ENCODE assay signal across 12 cellular contexts in the genomic region with DNA sequence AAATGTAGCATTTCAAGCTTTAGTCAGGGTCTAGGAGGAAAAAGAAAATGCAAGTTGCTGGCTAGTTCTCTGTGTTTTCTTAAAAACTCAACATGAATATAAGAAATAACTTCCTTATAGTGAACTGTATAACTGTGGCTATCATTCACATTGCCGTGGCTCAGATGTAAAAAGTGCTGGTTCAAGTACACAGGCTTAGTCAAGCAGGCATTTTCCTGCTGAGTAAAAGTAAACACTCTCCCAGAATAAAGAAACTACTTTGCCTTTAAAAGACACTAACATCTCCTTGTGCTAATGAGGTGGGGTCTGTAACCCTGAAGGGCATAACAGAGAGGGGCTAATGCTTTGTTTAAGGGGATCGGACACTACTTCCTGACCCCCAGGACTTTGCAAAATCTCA. TPM values are rescaled to one million over a fixed set of nuclear protein-coding genes. Genes with fewer than 3 reads are reported as not detected.
DNase-seq lines count a peak whose midpoint lies in the region; ATAC-seq and TF ChIP-seq lines count a peak whose summit lies in the region.
"Had no signal": no experiment of that assay in that cellular context is flagged by ENCODE, and none has a peak within 500 bp of the region (broad histone marks: within the 10 kb centered on the region; RNA-seq: fewer than 3 reads in every experiment).

No MANE protein-coding gene starts in this region.

- 36 to 52% (median 47%) methylated on average over 2 of the region's 2 CpGs for WGBS in adrenal gland, 4 donors

- no peak overlapping the region for H2AFZ ChIP-seq in ACC112 (ENCODE audit: low read length, unreplicated experiment)

- no peak for ATAC-seq in activated naive CD8-positive, alpha-beta T cell treated with anti-CD3 and anti-CD28 coated beads, Interleukin-2, amount 50 U/mL, for 24 hours
- ATAC-seq in lower lobe of right lung (no peak), HG02759 (IDR thresholded peaks at IDR 0.05; ENCODE audit: unreplicated experiment) (no peak)
- ATAC-seq: stimulated activated naive B cell treated with anti-CD40 and anti-IgM and Interleukin-4, amounts not matched to agents 10 μg/mL and 1 μg/mL and 100 μg/mL, for 72 hours had no signal

- H3K27me3 ChIP-seq in ACC112 (ENCODE audit: insufficient read depth, low read length) (no peaks in the 10 kb centered on the region), lower lobe of right lung (ENCODE audit: low read depth) (no peaks in the 10 kb centered on the region), adrenal gland (no peaks in the 10 kb centered on the region)

- no peaks in the 10 kb centered on the region for H3K27me3 Mint-ChIP-seq in activated naive CD8-positive, alpha-beta T cell treated with anti-CD3 and anti-CD28 coated beads, Interleukin-2, amount 50 U/mL, for 24 hours
- H3K27me3 Mint-ChIP-seq: stimulated activated naive B cell treated with anti-CD40 and anti-IgM and Interleukin-4, amounts not matched to agents 10 μg/mL and 1 μg/mL and 100 μg/mL, for 72 hours had no signal

- TF ChIP-seq CTCF in GM12865 (IDR thresholded peaks at IDR 0.05; ENCODE audit: insufficient read depth, low read depth, low read length, missing control alignments): no peak
- no peak for TF ChIP-seq CTCF in lower lobe of right lung (IDR thresholded peaks at IDR 0.05)
- TF ChIP-seq CTCF in adrenal gland (IDR thresholded peaks at IDR 0.05): no peak

- H3K4me3 ChIP-seq in ACC112 (ENCODE audit: low read depth, low read length) (peak overlapping the region; percentile 86), GM12865 (ENCODE audit: low read depth, low read length) (peak overlapping the region; percentile 24; the same call in 1 of the 2 replicates), lower lobe of right lung (peak overlapping the region; percentile 7), adrenal gland (no peak overlapping the region)

- H3K9me3 ChIP-seq in lower lobe of right lung (no peaks in the 10 kb centered on the region), adrenal gland (replicated peaks in 1 of 3) (no peaks in the 10 kb centered on the region)

- H3K27ac Mint-ChIP-seq in activated naive CD8-positive, alpha-beta T cell treated with anti-CD3 and anti-CD28 coated beads, Interleukin-2, amount 50 U/mL, for 24 hours: peak overlapping the region; percentile 37
- H3K27ac Mint-ChIP-seq: stimulated activated naive B cell treated with anti-CD40 and anti-IgM and Interleukin-4, amounts not matched to agents 10 μg/mL and 1 μg/mL and 100 μg/mL, for 72 hours had no signal

- peaks cover 75% of the 10 kb centered on the region for H3K36me3 Mint-ChIP-seq in activated naive CD8-positive, alpha-beta T cell treated with anti-CD3 and anti-CD28 coated beads, Interleukin-2, amount 50 U/mL, for 24 hours (ENCODE audit: low read depth)

- DNase-seq in GM12865 (ENCODE audit: low read depth) (no peak), lower lobe of right lung (no peak), HPDE6-E6E7 (ENCODE audit: extremely low spot score) (no peak), DMS79 (lab: John Stamatoyannopoulos, UW) (no peak), adrenal gland (no peak)
- DNase-seq in activated naive CD8-positive, alpha-beta T cell treated with anti-CD3 and anti-CD28 coated beads, Interleukin-2, amount 50 U/mL, for 24 hours: no peak
- DNase-seq: DMS79 treated with DMSO at 0.1 percent for 48 hours; SHP77; stimulated activated naive B cell treated with anti-CD40 and anti-IgM and Interleukin-4, amounts not matched to agents 10 μg/mL and 1 μg/mL and 100 μg/mL, for 72 hours had no signal

- no peak for TF ChIP-seq POLR2A in adrenal gland (IDR thresholded peaks at IDR 0.05)

- intact Hi-C loops in lower lobe of right lung (cut with DNase I) (no loop called here), adrenal gland (cut with DNase I) (loop anchor here in 1 of 2 donors (10.0 kb wide), 1 partner anchor 124 kb away; no protein-coding TSS in a partner anchor)

- H3K4me1 Mint-ChIP-seq in activated naive CD8-positive, alpha-beta T cell treated with anti-CD3 and anti-CD28 coated beads, Interleukin-2, amount 50 U/mL, for 24 hours: peaks cover 60% of the 10 kb centered on the region

- H3K27ac ChIP-seq in ACC112 (ENCODE audit: low read depth, low read length) (0 out of 2 replicates have a peak overlapping the region, but pooled peaks have one; percentile 17), lower lobe of right lung (no peak overlapping the region), adrenal gland (peak overlapping the region in 1 of 5 donors; percentile 27)

- H3K4me1 ChIP-seq in ACC112 (ENCODE audit: control insufficient read depth, insufficient read depth, low read length, unreplicated experiment) (peaks cover 46% of the 10 kb centered on the region), lower lobe of right lung (peaks cover 52% of the 10 kb centered on the region), adrenal gland (replicated peaks in 1 of 2) (peaks cover 22 to 57% of the 10 kb centered on the region in 2 donors)

- H3K9me3 Mint-ChIP-seq in activated naive CD8-positive, alpha-beta T cell treated with anti-CD3 and anti-CD28 coated beads, Interleukin-2, amount 50 U/mL, for 24 hours: no peaks in the 10 kb centered on the region
- H3K9me3 Mint-ChIP-seq: stimulated activated naive B cell treated with anti-CD40 and anti-IgM and Interleukin-4, amounts not matched to agents 10 μg/mL and 1 μg/mL and 100 μg/mL, for 72 hours had no signal

- peaks cover 29% of the 10 kb centered on the region for H3K36me3 ChIP-seq in ACC112 (ENCODE audit: insufficient read depth, low read length)
- H3K36me3 ChIP-seq in lower lobe of right lung: peaks cover 67% of the 10 kb centered on the region
- peaks cover 0 to 39% of the 10 kb centered on the region in 2 donors for H3K36me3 ChIP-seq in adrenal gland (replicated peaks in 1 of 2)

- H3K79me2 ChIP-seq in ACC112 (ENCODE audit: control insufficient read depth, insufficient read depth, low read length, unreplicated experiment): peaks cover 66% of the 10 kb centered on the region

- peak overlapping the region; percentile 90 for H3K4me3 Mint-ChIP-seq in activated naive CD8-positive, alpha-beta T cell treated with anti-CD3 and anti-CD28 coated beads, Interleukin-2, amount 50 U/mL, for 24 hours

RNA-seq across cellular contexts. Expression of a gene that starts 3.3 kb away (rescaled TPM):
- total RNA-seq in lower lobe of right lung (73.8 TPM), adrenal gland (10 to 100 TPM; 13.3 to 90.4 (median 47.4) TPM)
- polyA plus RNA-seq in adrenal gland: 100 to 1,000 TPM in 1 of 3 donors, 10 to 100 TPM in 2; 42.5 to 131 (median 50.0) TPM

RNA-seq across cellular contexts. Expression of a gene that starts 9.6 kb away (rescaled TPM):
- total RNA-seq in lower lobe of right lung: 6.5 TPM
- total RNA-seq in adrenal gland: under 1 TPM in 3 of 8 donors, not detected in 5; 0.13 to 0.53 (median 0.14) TPM
- polyA plus RNA-seq in adrenal gland: under 1 TPM; 0.07 to 0.10 (median 0.08) TPM
- total RNA-seq: glomerular endothelial cell had no signal

RNA-seq across cellular contexts. Expression of a gene that starts 13.8 kb away (rescaled TPM):
- 43.0 TPM for total RNA-seq in lower lobe of right lung
- total RNA-seq in adrenal gland: 100 to 1,000 TPM in 1 of 8 donors, 10 to 100 TPM in 7; 21.7 to 112 (median 47.8) TPM
- polyA plus RNA-seq in adrenal gland: 100 to 1,000 TPM in 1 of 3 donors, 10 to 100 TPM in 2; 13.3 to 119 (median 16.1) TPM

RNA-seq across cellular contexts. Expression of a gene that starts 21.8 kb away (rescaled TPM):
- total RNA-seq in lower lobe of right lung (533 TPM), adrenal gland (100 to 1,000 TPM; 128 to 266 (median 188) TPM)
- polyA plus RNA-seq in adrenal gland: 100 to 1,000 TPM; 108 to 180 (median 121) TPM

RNA-seq across cellular contexts. Expression of a gene that starts 47.8 kb away (rescaled TPM):
- total RNA-seq in lower lobe of right lung (54.1 TPM), adrenal gland (10 to 100 TPM; 47.1 to 82.8 (median 64.1) TPM)
- 100 to 1,000 TPM in 1 of 3 donors, 10 to 100 TPM in 2; 78.3 to 107 (median 85.7) TPM for polyA plus RNA-seq in adrenal gland

Comparison
In these comparisons a context has a peak if more than half of its experiments do, and no peak if none do; other contexts are left out.
1. H3K4me3 ChIP-seq: peak in ACC112 (single experiment), GM12865 (single experiment) and lower lobe of right lung (single experiment); none in adrenal gland (0 of 4).